In the genomic region with DNA sequence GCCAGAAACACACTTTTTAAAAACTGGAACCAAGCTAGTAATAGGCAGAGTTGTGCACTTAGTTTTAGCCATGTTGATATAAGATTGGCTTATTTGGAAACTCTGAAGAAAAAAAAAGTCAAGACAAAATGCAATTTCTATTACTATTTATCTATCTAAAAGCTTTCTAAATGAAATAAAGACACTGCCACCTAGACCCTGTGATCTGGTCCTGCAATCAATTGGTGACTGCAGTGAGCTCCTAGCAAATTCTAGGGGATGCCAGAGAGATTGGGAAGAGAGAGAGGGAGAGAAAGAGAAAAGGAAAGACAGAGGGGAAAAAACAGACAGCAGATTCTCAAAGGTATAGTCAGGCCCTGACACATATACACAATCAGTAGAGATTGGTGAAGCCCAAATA, we compare ENCODE assay signal across 26 cellular contexts. TPM values are rescaled to one million over a fixed set of nuclear protein-coding genes. Genes with fewer than 3 reads are reported as not detected.
"Had no signal": no experiment of that assay in that cellular context is flagged by ENCODE, and none has a peak within 500 bp of the region (broad histone marks: within the 10 kb centered on the region; RNA-seq: fewer than 3 reads in every experiment).

No MANE protein-coding gene starts in this region.

- H3K4me3 ChIP-seq: dorsolateral prefrontal cortex, gastrocnemius medialis, mucosa of descending colon, right atrium auricular region, sigmoid colon, testis, tibial artery, upper lobe of left lung had no signal

- H2AFZ ChIP-seq: parathyroid adenoma had no signal

- H3K27me3 ChIP-seq: gastrocnemius medialis, right atrium auricular region, sigmoid colon, testis, tibial artery, upper lobe of left lung had no signal

- ATAC-seq: esophagus mucosa; gastrocnemius medialis; mucosa of descending colon; natural killer cell treated with Interleukin-12 subunit alpha and Interleukin-12 subunit beta and Interleukin-15 and Interleukin-18, amount 100 ng/mL, for 72 hours; stimulated activated effector memory CD8-positive, alpha-beta T cell treated with anti-CD3 and anti-CD28 coated beads, Interleukin-12 subunit alpha, Interleukin-12 subunit beta, amount 100 ng/mL, for 72 hours; stimulated activated naive CD8-positive, alpha-beta T cell treated with anti-CD3 and anti-CD28 coated beads, Interleukin-15, Interleukin-2, amounts not matched to agents 100 U/mL and 50 U/mL, for 24 hours had no signal

- H3K9me3 ChIP-seq: gastrocnemius medialis, mucosa of descending colon, right atrium auricular region, sigmoid colon, testis, tibial artery, upper lobe of left lung had no signal

- H3K36me3 ChIP-seq: gastrocnemius medialis, right atrium auricular region, sigmoid colon, tibial artery, upper lobe of left lung had no signal

- H3K4me1 ChIP-seq: gastrocnemius medialis, parathyroid adenoma, right atrium auricular region, testis, tibial artery, upper lobe of left lung had no signal

- H3K9ac ChIP-seq: parathyroid adenoma had no signal

- DNase-seq: dorsolateral prefrontal cortex; effector CD4-positive, alpha-beta T cell; foreskin fibroblast; gastrocnemius medialis; head of caudate nucleus; mesenchymal stem cell; mucosa of descending colon; naive B cell; sigmoid colon; stimulated activated CD4-positive, alpha-beta T cell treated with anti-CD3 and anti-CD28 coated beads, Interleukin-2, amount 100 ng/mL, for 24 hours; stimulated activated CD4-positive, alpha-beta T cell treated with anti-CD3 and anti-CD28 coated beads, Interleukin-4, amount 100 ng/mL, for 24 hours; stimulated activated naive CD8-positive, alpha-beta T cell treated with anti-CD3 and anti-CD28 coated beads, Interleukin-15, Interleukin-2, amounts not matched to agents 100 U/mL and 50 U/mL, for 24 hours; substantia nigra; testis; tibial artery; upper lobe of left lung had no signal

- H3K79me2 ChIP-seq: parathyroid adenoma had no signal

- H3K27ac ChIP-seq: dorsolateral prefrontal cortex, epithelial cell of prostate, gastrocnemius medialis, parathyroid adenoma, right atrium auricular region, sigmoid colon, testis, tibial artery, upper lobe of left lung had no signal

RNA-seq across cellular contexts. Expression of a gene that starts 25.3 kb away (rescaled TPM):
- total RNA-seq: glomerular endothelial cell; lung microvascular endothelial cell; natural killer cell treated with Interleukin-12 subunit alpha and Interleukin-12 subunit beta and Interleukin-15 and Interleukin-18, amount 100 ng/mL, for 72 hours; osteoblast had no signal
- polyA plus RNA-seq: keratinocyte had no signal
